In the genomic region with DNA sequence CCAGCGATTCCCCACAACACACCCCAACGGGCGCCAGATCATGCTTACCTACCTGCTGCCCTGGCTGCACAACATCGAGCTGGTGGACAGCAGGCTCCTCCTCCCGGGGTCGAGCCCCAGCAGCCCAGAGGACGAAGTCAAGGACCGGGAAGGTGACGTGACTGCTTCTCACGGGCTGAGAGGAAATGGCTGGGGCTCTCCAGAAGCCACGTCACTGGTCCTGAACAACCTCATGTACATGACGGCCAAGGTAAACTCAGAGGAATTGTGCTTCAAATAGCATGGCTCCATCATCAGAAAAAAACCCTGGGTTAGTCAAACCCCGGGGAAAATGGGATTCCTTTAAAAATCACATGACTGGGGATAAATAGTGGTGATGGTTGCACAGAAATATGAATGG, we compare ENCODE assay signal across 21 cellular contexts.
DNase-seq lines count a peak whose midpoint lies in the region; ATAC-seq, FAIRE-seq and TF ChIP-seq lines count a peak whose summit lies in the region.
"Had no signal": no experiment of that assay in that cellular context is flagged by ENCODE, and none has a peak within 500 bp of the region (broad histone marks: within the 10 kb centered on the region; RNA-seq: fewer than 3 reads in every experiment).

No MANE protein-coding gene starts in this region.

- no peaks in the 10 kb centered on the region for H3K79me2 ChIP-seq in trophoblast cell (ENCODE audit: control insufficient read depth, insufficient read depth, low read length, poor library complexity)

- no peak overlapping the region for H3K4ac ChIP-seq in trophoblast cell (ENCODE audit: low read depth, low read length)

- H3K18ac ChIP-seq in trophoblast cell (ENCODE audit: low read length) = no peak overlapping the region

- H2BK5ac ChIP-seq in trophoblast cell (ENCODE audit: low read depth, low read length, poor library complexity) = no peak overlapping the region

- H2BK120ac ChIP-seq in trophoblast cell (ENCODE audit: insufficient read depth, low read length, poor library complexity) = no peak overlapping the region

- no peak overlapping the region for H3K14ac ChIP-seq in trophoblast cell (ENCODE audit: low read length)

- H4K91ac ChIP-seq in trophoblast cell (ENCODE audit: low read depth, low read length) = no peak overlapping the region

- ATAC-seq in heart right ventricle (no peak), Right ventricle myocardium inferior (no peak), HG03095 (IDR thresholded peaks at IDR 0.05; ENCODE audit: unreplicated experiment) (no peak), HG03280 (IDR thresholded peaks at IDR 0.05; ENCODE audit: unreplicated experiment) (no peak)
- ATAC-seq: A549, HCT116 had no signal

- H2AFZ ChIP-seq in trophoblast cell (ENCODE audit: insufficient read depth, low read length, poor library complexity) = no peak overlapping the region

- H3K9me3 ChIP-seq in heart right ventricle (no peaks in the 10 kb centered on the region), trophoblast cell (ENCODE audit: insufficient read depth, low read depth, low read length) (no peaks in the 10 kb centered on the region)
- H3K9me3 ChIP-seq: A549, Caco-2 had no signal

- H3K27ac ChIP-seq in heart right ventricle = peak overlapping the region in 6 of 10 donors; percentile 29 to 83 (median 69)
- peak overlapping the region; percentile 31 to 72 for H3K27ac ChIP-seq in coronary artery
- no peak overlapping the region for H3K27ac ChIP-seq in trophoblast cell (ENCODE audit: low read depth, low read length)
- H3K27ac ChIP-seq: 22Rv1, A549, C4-2B had no signal

- FAIRE-seq in GM19239 (lab: Jason Lieb, UNC) = no peak
- FAIRE-seq: A549, D721Med, G401.6, GM12892, GM18507 had no signal

- H3K79me1 ChIP-seq in trophoblast cell (ENCODE audit: low read length) = no peaks in the 10 kb centered on the region

- H3K23ac ChIP-seq in trophoblast cell (ENCODE audit: low read length) = no peak overlapping the region

- TF ChIP-seq CTCF in heart right ventricle (IDR thresholded peaks at IDR 0.05) = no peak
- TF ChIP-seq CTCF in coronary artery (IDR thresholded peaks at IDR 0.05) = no peak

- no peak overlapping the region for H2BK12ac ChIP-seq in trophoblast cell (ENCODE audit: low read length)

- H3K4me1 ChIP-seq in heart right ventricle = peaks cover 0 to 66% (median 44%) of the 10 kb centered on the region in 9 donors
- H3K4me1 ChIP-seq in trophoblast cell (ENCODE audit: control insufficient read depth in 1 of 2, insufficient read depth in 2 of 2, low read length in 2 of 2) = peaks cover 0 to 7% of the 10 kb centered on the region in 2 experiments
- H3K4me1 ChIP-seq: A549 had no signal

- DNase-seq in heart right ventricle (no peak), Right ventricle myocardium inferior (ENCODE audit: missing footprints) (no peak), coronary artery (ENCODE audit: low spot score) (no peak), trophoblast cell (peak; percentile 87 to 96), GM19239 (ENCODE audit: insufficient read length, low spot score) (no peak)
- DNase-seq: AML-193; CD4-positive, alpha-beta T cell; GOT3; H7; HFFc6 had no signal

- no peak overlapping the region for H4K8ac ChIP-seq in trophoblast cell (ENCODE audit: low read depth, low read length)

- 85 to 87% methylated on average over 13 of the region's 13 CpGs for WGBS in heart right ventricle, 2 donors
- WGBS in trophoblast cell (ENCODE audit: extremely low coverage, insufficient coverage, insufficient read length) = no CpG with 5 or more reads among the region's 13 CpGs

- intact Hi-C loops in heart right ventricle (cut with DNase I) (loop anchor here in 1 of 10 donors (10.0 kb wide), 1 partner anchor 294 kb away; no protein-coding TSS in a partner anchor), Right ventricle myocardium inferior (cut with DNase I) (no loop called here)

- H3K27me3 ChIP-seq in heart right ventricle (no peaks in the 10 kb centered on the region), trophoblast cell (ENCODE audit: insufficient read depth, low read length) (no peaks in the 10 kb centered on the region)

- H2AK5ac ChIP-seq in trophoblast cell (ENCODE audit: low read length) = no peak overlapping the region

- H3K9ac ChIP-seq in trophoblast cell (ENCODE audit: low read length) = no peak overlapping the region

- no peak overlapping the region for H3K4me2 ChIP-seq in trophoblast cell (ENCODE audit: low read length)
- H3K4me2 ChIP-seq: A549 had no signal

- H3K36me3 ChIP-seq in heart right ventricle (peaks cover 0 to 76% (median 23%) of the 10 kb centered on the region in 9 donors), trophoblast cell (ENCODE audit: control insufficient read depth in 1 of 2, insufficient read depth in 2 of 2, low read length in 2 of 2) (no peaks in the 10 kb centered on the region)

- no peak overlapping the region for H3K4me3 ChIP-seq in heart right ventricle
- no peak overlapping the region for H3K4me3 ChIP-seq in coronary artery
- no peak overlapping the region for H3K4me3 ChIP-seq in trophoblast cell (ENCODE audit: low read depth, low read length)
- H3K4me3 ChIP-seq: A549 had no signal

- no peak overlapping the region for H4K12ac ChIP-seq in trophoblast cell (ENCODE audit: low read depth, low read length)

Comparison
In these comparisons a context has a peak if more than half of its experiments do, and no peak if none do; other contexts are left out.
1. DNase-seq: peak in trophoblast cell (2 of 2); none in heart right ventricle (0 of 2), Right ventricle myocardium inferior (single experiment), coronary artery (single experiment) and GM19239 (single experiment).